ENCODE assay signal across 1 cellular context in the genomic region with DNA sequence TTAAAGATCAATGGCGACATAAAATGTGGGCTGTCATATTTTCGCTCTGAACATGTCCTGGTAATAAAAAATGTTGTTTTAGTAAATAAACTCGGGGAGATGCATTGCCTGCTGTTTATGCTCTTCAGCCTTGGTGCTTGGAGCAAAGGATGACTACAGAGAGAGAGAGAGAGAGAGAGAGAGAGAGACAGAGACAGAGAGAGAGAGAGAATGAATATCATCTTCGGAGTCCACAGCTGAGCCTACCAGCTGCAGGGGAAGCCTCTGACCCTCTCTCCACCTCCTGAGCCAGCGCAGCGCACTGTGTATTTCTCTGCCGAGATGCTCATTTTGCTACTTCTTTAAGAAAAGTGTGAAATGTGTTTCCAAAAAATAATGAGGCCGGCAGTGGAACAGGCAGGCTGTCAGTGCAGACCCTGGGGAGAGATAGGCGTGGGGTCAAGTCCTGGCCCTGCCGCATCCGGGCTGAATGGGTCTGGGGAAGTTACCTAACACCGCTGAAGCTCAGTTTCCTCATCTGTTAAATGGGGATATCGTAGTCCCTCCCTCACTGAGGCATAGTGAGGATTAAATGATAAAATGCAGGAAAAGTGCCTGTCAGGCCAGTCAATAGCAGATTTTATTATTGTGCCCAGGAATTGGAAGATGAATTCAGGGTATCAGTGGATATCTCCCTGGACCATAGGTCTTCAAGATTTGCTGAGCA.
TF ChIP-seq lines count a peak whose summit lies in the region.

No MANE protein-coding gene starts in this region.

TF ChIP-seq in H1, 55 proteins besides CTCF, POLR2A, EP300 and RAD21:
- TF ChIP-seq KDM1A (IDR thresholded peaks at IDR 0.05; ENCODE audit: borderline replicate concordance, low read length) (0 out of 2 replicates have a peak, but pooled peaks have one; percentile 39), SP1 (IDR thresholded peaks at IDR 0.05; ENCODE audit: low read depth, low read length) (no peak), GTF2F1 (IDR thresholded peaks at IDR 0.05; ENCODE audit: borderline replicate concordance, low read depth, low read length) (no peak), SIX5 (IDR thresholded peaks at IDR 0.05; ENCODE audit: low read depth, low read length) (no peak), EGR1 (IDR thresholded peaks at IDR 0.05; ENCODE audit: borderline replicate concordance, low read depth, low read length) (no peak)
